In the genomic region with DNA sequence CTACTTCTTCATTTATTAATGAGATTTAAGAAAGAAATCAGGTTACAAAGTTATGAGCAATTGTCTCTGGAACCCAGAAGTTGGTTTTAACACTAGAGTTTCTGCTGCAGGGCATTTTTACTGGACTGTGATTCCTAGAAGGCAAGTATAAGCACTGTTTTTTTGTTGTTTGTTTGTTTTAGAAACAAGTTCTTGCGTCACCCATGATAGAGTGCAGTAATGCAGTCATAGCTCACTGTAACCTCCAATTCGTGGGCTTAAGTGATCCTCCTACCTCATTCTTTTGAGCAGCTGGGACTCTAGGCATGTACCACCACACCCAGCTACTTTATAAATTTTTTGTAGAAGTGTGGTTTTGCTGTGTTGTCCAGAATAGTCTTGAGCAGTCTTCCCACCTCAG, we compare ENCODE assay signal across 13 cellular contexts. TPM values are rescaled to one million over a fixed set of nuclear protein-coding genes. Genes with fewer than 3 reads are reported as not detected.
DNase-seq lines count a peak whose midpoint lies in the region; ATAC-seq and TF ChIP-seq lines count a peak whose summit lies in the region.
"Had no signal": no experiment of that assay in that cellular context is flagged by ENCODE, and none has a peak within 500 bp of the region (broad histone marks: within the 10 kb centered on the region; RNA-seq: fewer than 3 reads in every experiment).

No MANE protein-coding gene starts in this region.

- no peak overlapping the region for H3K27ac ChIP-seq in right lobe of liver

- H3K9me3 ChIP-seq in right lobe of liver, result no peaks in the 10 kb centered on the region

- POLR2A ChIA-PET in BJ (lab: Charles Lee), result interaction anchor here (0.6 kb wide), 1 partner anchor 198 kb away, joined by 3 read pairs; no protein-coding TSS in a partner anchor

- H3K4me1 ChIP-seq in right lobe of liver, result peaks cover 0 to 23% (median 9%) of the 10 kb centered on the region in 4 donors

- H3K27me3 Mint-ChIP-seq in HFFc6 (ENCODE audit: insufficient read depth), result no peaks in the 10 kb centered on the region

- H3K27ac Mint-ChIP-seq in HFFc6, result peak overlapping the region; percentile 36
- H3K27ac Mint-ChIP-seq: endodermal cell had no signal

- no peak overlapping the region for H3K4me3 Mint-ChIP-seq in HFFc6
- H3K4me3 Mint-ChIP-seq: endodermal cell had no signal

- intact Hi-C loops in right lobe of liver (cut with DNase I), result no loop called here

- TF ChIP-seq POLR2A in right lobe of liver (IDR thresholded peaks at IDR 0.05), result no peak

- 4% methylated on average over 2 of the region's 2 CpGs for WGBS in right lobe of liver (ENCODE audit: insufficient coverage, low coverage, low lambda C conversion rate, missing lambda C conversion rate)

- H3K27me3 ChIP-seq in BJ (ENCODE audit: control insufficient read depth, insufficient read depth, low read length) (no peaks in the 10 kb centered on the region), right lobe of liver (no peaks in the 10 kb centered on the region)

- peak in 3 of 4 donors; percentile 41 to 57 (median 56) for ATAC-seq in right lobe of liver

- DNase-seq in BJ (ENCODE audit: low read depth) (peak; percentile 76), HFFc6 (peak; percentile 75), astrocyte of the hippocampus (ENCODE audit: low read depth, low spot score) (peak; percentile 48), right lobe of liver (no peak), NOMO-1 treated with dmso at 0.1 percent for 144 hours (lab: John Stamatoyannopoulos, UW; ENCODE audit: unreplicated experiment) (no peak), HuH-7.5 (ENCODE audit: low spot score) (no peak), NCI-H748 treated with DMSO at 0.1 percent for 48 hours (lab: John Stamatoyannopoulos, UW) (no peak)
- no peak for DNase-seq in central memory CD4-positive, alpha-beta T cell
- DNase-seq: DMS79 treated with DMSO at 0.1 percent for 48 hours, endodermal cell, GOT3, islet precursor cell, NCI-H1092 had no signal

- H3K4me3 ChIP-seq in BJ (ENCODE audit: low read depth, low read length), result no peak overlapping the region
- no peak overlapping the region for H3K4me3 ChIP-seq in right lobe of liver

- CTCF ChIA-PET in BJ (lab: Yijun Ruan, JAX), result no interaction called here

- H3K9me3 Mint-ChIP-seq in HFFc6, result no peaks in the 10 kb centered on the region
- H3K9me3 Mint-ChIP-seq: endodermal cell had no signal

- peaks cover 15% of the 10 kb centered on the region for H3K36me3 Mint-ChIP-seq in HFFc6 (ENCODE audit: low read depth)

- H3K4me1 Mint-ChIP-seq in HFFc6 (ENCODE audit: low read depth), result peaks cover 77% of the 10 kb centered on the region
- H3K4me1 Mint-ChIP-seq: endodermal cell had no signal

- H3K36me3 ChIP-seq in BJ (ENCODE audit: control insufficient read depth, insufficient read depth, low read length) (peaks cover 2% of the 10 kb centered on the region; the same call in 1 of the 2 replicates), right lobe of liver (no peaks in the 10 kb centered on the region)

- TF ChIP-seq CTCF in BJ (IDR thresholded peaks at IDR 0.05; ENCODE audit: insufficient read depth, low read depth, low read length), result no peak
- no peak for TF ChIP-seq CTCF in HFFc6 (IDR thresholded peaks at IDR 0.05)
- TF ChIP-seq CTCF in right lobe of liver (IDR thresholded peaks at IDR 0.05), result no peak

RNA-seq across cellular contexts. Expression of a gene that starts 25.6 kb away (rescaled TPM):
- 210 and 353 TPM in 2 replicates for polyA plus RNA-seq in BJ (2011; rRNA removed)
- 67.3 and 72.9 TPM in 2 replicates for polyA minus RNA-seq in BJ (2011; rRNA and poly(A)+ RNA removed)
- total RNA-seq in HFFc6 (2021; fragmentation: NEBNext Ultra II Directional; extraction: Animal tissue kit (Norgen Biotek cat#: 25700)), result 100 to 1,000 TPM; 179 to 221 (median 213) TPM
- total RNA-seq in right lobe of liver, result 100 to 1,000 TPM in 1 of 6 experiments, 10 to 100 TPM in 5; 49.7 to 120 (median 64.3) TPM

RNA-seq across cellular contexts. Expression of a gene that starts 50.5 kb away (rescaled TPM):
- polyA plus RNA-seq in BJ (2011; rRNA removed), result 23.4 and 40.1 TPM in 2 replicates
- polyA minus RNA-seq in BJ (2011; rRNA and poly(A)+ RNA removed), result 16.7 and 17.0 TPM in 2 replicates
- total RNA-seq in HFFc6 (2021; fragmentation: NEBNext Ultra II Directional; extraction: Animal tissue kit (Norgen Biotek cat#: 25700)), result 10 to 100 TPM; 35.0 to 49.9 (median 48.6) TPM
- total RNA-seq in right lobe of liver, result 10 to 100 TPM in 4 of 6 experiments, 1 to 10 TPM in 2; 9.6 to 17.7 (median 11.9) TPM

Comparison
In these comparisons a context has a peak if more than half of its experiments do, and no peak if none do; other contexts are left out.
1. DNase-seq: peak in BJ (single experiment), HFFc6 (single experiment) and astrocyte of the hippocampus (single experiment); none in right lobe of liver (0 of 3), central memory CD4-positive, alpha-beta T cell (single experiment), NOMO-1 treated with dmso at 0.1 percent for 144 hours (single experiment), HuH-7.5 (single experiment) and NCI-H748 treated with DMSO at 0.1 percent for 48 hours (single experiment).